ENCODE assay signal across 18 cellular contexts in the genomic region with DNA sequence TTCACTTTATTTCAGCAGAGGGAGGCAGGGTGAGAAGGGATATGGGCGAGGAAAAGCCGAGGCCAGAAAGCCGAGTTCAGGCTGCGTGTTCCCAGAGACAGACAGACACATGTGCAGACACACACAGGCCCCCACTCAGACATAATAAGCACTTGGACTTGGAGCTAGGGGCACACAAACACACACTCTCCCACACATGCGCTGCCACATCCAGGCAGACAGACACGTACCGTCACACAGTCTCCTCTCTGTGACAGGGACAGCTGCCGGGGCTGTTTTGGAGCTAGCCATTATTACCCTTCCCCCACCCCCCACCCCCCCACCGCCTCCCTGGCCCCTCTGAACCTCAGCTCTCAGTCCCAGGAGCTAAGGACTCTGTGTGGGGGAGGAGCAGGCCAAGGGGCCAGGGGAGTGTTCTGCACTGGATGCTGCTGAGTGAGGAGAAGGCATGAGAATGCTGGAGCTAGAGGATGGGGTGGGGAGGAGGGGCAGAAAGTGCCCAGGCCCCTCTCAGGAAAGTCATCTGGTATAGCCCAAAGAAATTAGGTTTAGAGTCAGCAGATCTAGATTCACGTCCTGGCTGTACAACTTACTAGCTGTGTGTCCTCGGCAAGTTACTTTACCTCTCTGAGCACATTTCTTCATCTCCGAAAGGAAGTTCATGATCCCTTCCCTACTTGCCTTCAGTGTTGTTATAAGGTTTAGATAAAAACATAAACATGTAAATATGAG. TPM values are rescaled to one million over a fixed set of nuclear protein-coding genes. Genes with fewer than 3 reads are reported as not detected.
A peak's percentile ranks its signal among the peaks of the same experiment; 100 is the strongest.
DNase-seq lines count a peak whose midpoint lies in the region; ATAC-seq and TF ChIP-seq lines count a peak whose summit lies in the region.
"Had no signal": no experiment of that assay in that cellular context is flagged by ENCODE, and none has a peak within 500 bp of the region (broad histone marks: within the 10 kb centered on the region; RNA-seq: fewer than 3 reads in every experiment).

No MANE protein-coding gene starts in this region.

- no peak overlapping the region for H3K23ac ChIP-seq in H9 (ENCODE audit: insufficient read length, low read depth, low read length)

- no peak for TF ChIP-seq CTCF in H9 (conservative IDR thresholded peaks at IDR 0.05)

- H3K4me1 ChIP-seq in H9 (ENCODE audit: insufficient read depth, low read length) (no peaks in the 10 kb centered on the region), skeletal muscle satellite cell (ENCODE audit: control insufficient read depth, insufficient read depth, low read length) (peaks cover 53% of the 10 kb centered on the region)
- H3K4me1 ChIP-seq: BE2C had no signal

- no peak overlapping the region for H2BK12ac ChIP-seq in H9 (ENCODE audit: insufficient read length, low read depth, low read length)

- H3K4me3 Mint-ChIP-seq in H9 = no peak overlapping the region
- H3K4me3 Mint-ChIP-seq: CD4-positive, alpha-beta memory T cell had no signal

- no peaks in the 10 kb centered on the region; a peak in 1 of 5 replicates for H3K9me3 Mint-ChIP-seq in H9
- H3K9me3 Mint-ChIP-seq: CD4-positive, alpha-beta memory T cell had no signal

- no peak overlapping the region for H4K8ac ChIP-seq in H9 (replicated peaks; ENCODE audit: insufficient read length, low read depth, low read length)

- ATAC-seq in stimulated activated naive CD8-positive, alpha-beta T cell treated with anti-CD3 and anti-CD28 coated beads, Interleukin-15, Interleukin-2, amounts not matched to agents 100 U/mL and 50 U/mL, for 24 hours = no peak

- DNase-seq in H9 (no peak), NCI-H2227 treated with DMSO at 0.1 percent for 48 hours (lab: John Stamatoyannopoulos, UW) (peak; percentile 3), left kidney (ENCODE audit: low read depth, low spot score) (peak; percentile 70), NCI-H446 (lab: John Stamatoyannopoulos, UW) (no peak), activated gamma-delta T cell treated with Interleukin-2 at 50 U/mL for 16 hours (no peak)
- DNase-seq in stimulated activated naive CD8-positive, alpha-beta T cell treated with anti-CD3 and anti-CD28 coated beads, Interleukin-15, Interleukin-2, amounts not matched to agents 100 U/mL and 50 U/mL, for 24 hours = no peak
- DNase-seq: BE2C; Calu3; CD4-positive, alpha-beta memory T cell; KG1; NCI-H1436; NCI-H2029 treated with DMSO at 0.1 percent for 48 hours; NCI-H526; SW 1271 had no signal

- H3K4me2 ChIP-seq in H9 (ENCODE audit: insufficient read depth, insufficient read length, low read length) (no peak overlapping the region), skeletal muscle satellite cell (ENCODE audit: low read length) (peak overlapping the region; percentile 77)

- H3K4me1 Mint-ChIP-seq in H9 = peaks cover under 1 to 14% of the 10 kb centered on the region in 2 experiments; a peak in 3 of 4 replicates

- H2AK5ac ChIP-seq in H9 (ENCODE audit: insufficient read length, low read length) = no peak overlapping the region

- no peaks in the 10 kb centered on the region for H3K79me1 ChIP-seq in H9 (ENCODE audit: insufficient read depth, low read depth, low read length, poor library complexity, severe bottlenecking)

- no peak overlapping the region for H3K18ac ChIP-seq in H9 (ENCODE audit: insufficient read length, low read depth, low read length)

- H3K9me3 ChIP-seq in H9 (ENCODE audit: control insufficient read depth, low read depth, low read length) = no peaks in the 10 kb centered on the region
- no peaks in the 10 kb centered on the region for H3K9me3 ChIP-seq in skeletal muscle satellite cell (replicated peaks; ENCODE audit: low read length)
- H3K9me3 ChIP-seq: BE2C had no signal

- H4K20me1 ChIP-seq in H9 (ENCODE audit: control insufficient read depth, insufficient read depth, insufficient read length) = peaks cover 2% of the 10 kb centered on the region

- no peak overlapping the region for H2BK15ac ChIP-seq in H9 (ENCODE audit: low read depth, low read length)

- H3K14ac ChIP-seq in H9 (ENCODE audit: insufficient read depth, low read length) = 0 out of 2 replicates have a peak overlapping the region, but pooled peaks have one; percentile 58

- H3K36me3 Mint-ChIP-seq in H9 (ENCODE audit: insufficient read depth in 1 of 3, low read depth in 3 of 3) = no peaks in the 10 kb centered on the region; a peak in 1 of 7 replicates
- H3K36me3 Mint-ChIP-seq: CD4-positive, alpha-beta memory T cell had no signal

- H3K27me3 ChIP-seq in H9 (ENCODE audit: insufficient read depth, low read length) (peaks cover 65% of the 10 kb centered on the region), skeletal muscle satellite cell (ENCODE audit: control insufficient read depth, insufficient read depth, low read length) (no peaks in the 10 kb centered on the region)

- H3K9ac ChIP-seq in H9 (ENCODE audit: extremely low read depth, insufficient read length, low read length) = no peak overlapping the region
- H3K9ac ChIP-seq in skeletal muscle satellite cell (ENCODE audit: low read depth, low read length) = peak overlapping the region; percentile 3

- no peak overlapping the region for H3K56ac ChIP-seq in H9 (ENCODE audit: insufficient read length, low read depth, low read length)

- no peak overlapping the region for H3K4ac ChIP-seq in H9 (ENCODE audit: low read depth, low read length)

- H2BK120ac ChIP-seq in H9 (ENCODE audit: low read depth, low read length, poor library complexity, severe bottlenecking) = no peak overlapping the region

- WGBS in H9 (ENCODE audit: extremely low coverage, insufficient read length, low lambda C conversion rate) = no CpG with 5 or more reads among the region's 12 CpGs

- no peak overlapping the region for H3K27ac Mint-ChIP-seq in H9
- H3K27ac Mint-ChIP-seq: CD4-positive, alpha-beta memory T cell had no signal

- H2BK5ac ChIP-seq in H9 (ENCODE audit: insufficient read length, low read length) = no peak overlapping the region

- no peak overlapping the region for H4K5ac ChIP-seq in H9 (ENCODE audit: insufficient read length, low read depth, low read length)

- H3K23me2 ChIP-seq in H9 (ENCODE audit: insufficient read length, low read depth, low read length, poor library complexity, severe bottlenecking) = peaks cover 12% of the 10 kb centered on the region

- no peak overlapping the region for H2AFZ ChIP-seq in H9 (ENCODE audit: low read length)

- no peaks in the 10 kb centered on the region for H3K79me2 ChIP-seq in H9 (ENCODE audit: insufficient read depth, low read length)

- no peak overlapping the region for H4K91ac ChIP-seq in H9 (ENCODE audit: insufficient read length, low read depth, low read length)

- no peak overlapping the region for H3T11ph ChIP-seq in H9 (ENCODE audit: low read length)

- H2BK20ac ChIP-seq in H9 (ENCODE audit: low read depth, low read length, poor library complexity, severe bottlenecking) = no peak overlapping the region

- H3K36me3 ChIP-seq in skeletal muscle satellite cell (ENCODE audit: insufficient read depth, low read length) = no peaks in the 10 kb centered on the region
- H3K36me3 ChIP-seq: BE2C had no signal

- H3K27ac ChIP-seq in H9 (ENCODE audit: insufficient read length, low read depth, low read length) = no peak overlapping the region
- H3K27ac ChIP-seq: HL-60 had no signal

- peaks cover 97% of the 10 kb centered on the region for H3K27me3 Mint-ChIP-seq in H9 (ENCODE audit: low read depth)

- peak overlapping the region; percentile 15 for H3K4me3 ChIP-seq in skeletal muscle satellite cell (ENCODE audit: low read length)

RNA-seq across cellular contexts. Expression of a gene that starts 6.3 kb away (rescaled TPM):
- not detected in 2 replicates for total RNA-seq in H9 (2021)
- total RNA-seq in skeletal muscle satellite cell (2012; rRNA removed) = 0.25 and 0.87 TPM in 2 replicates
- total RNA-seq: Calu3; CD4-positive, alpha-beta memory T cell; M059J; RPMI7951 had no signal

RNA-seq across cellular contexts. Expression of a gene that starts 8.9 kb away (rescaled TPM):
- total RNA-seq in H9 (2021) = not detected in 2 replicates
- total RNA-seq in skeletal muscle satellite cell (2012; rRNA removed) = 0.76 and 0.87 TPM in 2 replicates
- total RNA-seq: CD4-positive, alpha-beta memory T cell had no signal

RNA-seq across cellular contexts. Expression of a gene that starts 10.3 kb away (rescaled TPM):
- total RNA-seq in H9 (2021) = 23.5 and 23.7 TPM in 2 replicates
- total RNA-seq in skeletal muscle satellite cell (2012; rRNA removed) = 36.9 and 39.0 TPM in 2 replicates

Comparison
In these comparisons a context has a peak if more than half of its experiments do, and no peak if none do; other contexts are left out.
1. DNase-seq: peak in NCI-H2227 treated with DMSO at 0.1 percent for 48 hours (single experiment) and left kidney (single experiment); none in H9 (single experiment), stimulated activated naive CD8-positive, alpha-beta T cell treated with anti-CD3 and anti-CD28 coated beads, Interleukin-15, Interleukin-2, amounts not matched to agents 100 U/mL and 50 U/mL, for 24 hours (single experiment), NCI-H446 (0 of 2) and activated gamma-delta T cell treated with Interleukin-2 at 50 U/mL for 16 hours (single experiment).